Comparison of ENCODE assay signal across 8 cellular contexts in the genomic region with DNA sequence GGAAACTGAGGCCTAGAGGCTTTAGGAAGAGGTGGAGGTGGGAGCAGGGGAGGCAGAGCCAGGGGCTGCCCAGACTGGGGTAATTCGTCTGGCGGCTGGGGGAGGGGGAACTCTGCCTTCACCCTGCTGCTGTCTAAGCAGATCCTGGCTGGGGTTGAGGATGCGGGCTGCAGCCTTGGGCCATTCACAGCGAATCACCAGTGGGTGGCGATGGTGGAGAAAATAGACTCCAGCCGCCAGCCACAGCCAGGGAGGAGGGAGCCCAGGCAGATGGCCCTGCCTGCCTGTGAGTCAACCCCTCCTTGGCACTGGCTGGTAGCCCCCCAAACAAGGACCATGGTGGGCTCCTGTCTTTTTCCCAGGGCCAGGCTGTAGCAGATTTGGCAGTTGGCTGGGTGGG. TPM values are rescaled to one million over a fixed set of nuclear protein-coding genes. Genes with fewer than 3 reads are reported as not detected.
DNase-seq lines count a peak whose midpoint lies in the region; ATAC-seq, FAIRE-seq and TF ChIP-seq lines count a peak whose summit lies in the region.
"Had no signal": no experiment of that assay in that cellular context is flagged by ENCODE, and none has a peak within 500 bp of the region (broad histone marks: within the 10 kb centered on the region; RNA-seq: fewer than 3 reads in every experiment).

No MANE protein-coding gene starts in this region.

- no peaks in the 10 kb centered on the region for H3K79me2 ChIP-seq in GM12878 (ENCODE audit: control insufficient read depth, insufficient read depth, low read length)

- FAIRE-seq in GM12878 (lab: Jason Lieb, UNC), result no peak

- CTCF ChIA-PET in GM12878 (lab: Yijun Ruan, JAX), result interaction anchor here (0.6 to 1.2 kb wide), 2 partner anchors 10 to 32 kb away, joined by 3 to 4 read pairs; no protein-coding TSS in a partner anchor

- no peak overlapping the region for H2AFZ ChIP-seq in GM12878 (ENCODE audit: control insufficient read depth, low read depth, low read length)

- H4K20me1 ChIP-seq in GM12878 (ENCODE audit: control insufficient read depth, insufficient read depth), result no peaks in the 10 kb centered on the region

- RAD21 ChIA-PET in GM12878 (lab: Charles Lee; ENCODE audit: unreplicated experiment), result no interaction called here

- no peak for TF ChIP-seq EP300 in GM12878 (IDR thresholded peaks at IDR 0.05; ENCODE audit: borderline replicate concordance in 1 of 2, control insufficient read depth in 1 of 2, low read depth in 2 of 2, low read length in 2 of 2)

- no peaks in the 10 kb centered on the region; a peak in 1 of 4 replicates for H3K27me3 ChIP-seq in GM12878 (replicated peaks in 1 of 2; ENCODE audit: control insufficient read depth in 2 of 2, insufficient read depth in 2 of 2, low read length in 1 of 2)
- H3K27me3 ChIP-seq: SJSA1 had no signal

- H3K27ac ChIP-seq in GM12878 (ENCODE audit: control insufficient read depth, insufficient read depth), result no peak overlapping the region
- H3K27ac ChIP-seq: SJSA1 had no signal

- no peaks in the 10 kb centered on the region for H3K4me1 ChIP-seq in GM12878 (ENCODE audit: control insufficient read depth, insufficient read depth, low read length)
- H3K4me1 ChIP-seq: SJSA1 had no signal

- DNase-seq in GM12865 (ENCODE audit: low read depth) (no peak), NCI-H1092 (lab: John Stamatoyannopoulos, UW) (peak; percentile 76), GM12878 (ENCODE audit: low read depth, low spot score) (no peak), neural crest cell (ENCODE audit: low read depth, low spot score) (peak; percentile 26), NOMO-1 (lab: John Stamatoyannopoulos, UW; ENCODE audit: unreplicated experiment in 2 of 2) (no peak), CD1c-positive myeloid dendritic cell (ENCODE audit: extremely low spot score) (no peak)

- TF ChIP-seq POLR2A in GM12878 (IDR thresholded peaks at IDR 0.05; ENCODE audit: low read depth, low read length), result no peak

- intact Hi-C loops in GM12878 (cut with micrococcal nuclease; ENCODE audit: unreplicated experiment), result no loop called here

- H3K27me3 Mint-ChIP-seq in neural crest cell (ENCODE audit: low read depth), result peaks cover 23% of the 10 kb centered on the region

- POLR2A ChIA-PET in GM12878 (lab: Charles Lee), result no interaction called here

- H3K9me3 ChIP-seq in GM12878 (replicated peaks; ENCODE audit: control insufficient read depth, insufficient read depth, low read length), result no peaks in the 10 kb centered on the region
- H3K9me3 ChIP-seq: SJSA1 had no signal

- BruUV-seq in GM12878 (replicated peaks; lab: Mats Ljungman, UMichigan), result no TSS peak

- H3K27ac Mint-ChIP-seq in neural crest cell (ENCODE audit: unreplicated experiment), result no peak overlapping the region

- no peak overlapping the region for H3K9ac ChIP-seq in GM12878 (ENCODE audit: control insufficient read depth, insufficient read depth, low read length)

- H3K36me3 ChIP-seq in GM12878 (ENCODE audit: control insufficient read depth in 2 of 2, insufficient read depth in 2 of 2, low read length in 1 of 2), result no peaks in the 10 kb centered on the region
- H3K36me3 ChIP-seq: SJSA1 had no signal

- no peaks in the 10 kb centered on the region for H3K4me1 Mint-ChIP-seq in neural crest cell

- H3K4me3 Mint-ChIP-seq in neural crest cell, result no peak overlapping the region

- in situ Hi-C loops in GM12878 (cut with MboI), result no loop called here

- H3K36me3 Mint-ChIP-seq in neural crest cell (ENCODE audit: low read depth), result no peaks in the 10 kb centered on the region

- no peak overlapping the region for H3K4me2 ChIP-seq in GM12878 (ENCODE audit: control insufficient read depth, insufficient read depth)

- ATAC-seq in GM12878 (peak; percentile 76), HG03108 (IDR thresholded peaks at IDR 0.05; ENCODE audit: unreplicated experiment) (no peak)

- H3K4me3 ChIP-seq in GM12865 (ENCODE audit: low read depth, low read length) (no peak overlapping the region), GM12878 (no peak overlapping the region)
- H3K4me3 ChIP-seq: SJSA1 had no signal

- no peaks in the 10 kb centered on the region for H3K9me3 Mint-ChIP-seq in neural crest cell

- TF ChIP-seq CTCF in GM12865 (IDR thresholded peaks at IDR 0.05; ENCODE audit: insufficient read depth, low read depth, low read length, missing control alignments) (peak; percentile 4), GM12878 (IDR thresholded peaks at IDR 0.05 in 2 of 3, conservative IDR thresholded peaks at IDR 0.05 in 1 of 3; ENCODE audit: control insufficient read depth in 2 of 3, extremely low read depth in 1 of 3, insufficient read depth in 1 of 3, low read depth in 3 of 3, low read length in 3 of 3) (peak in 2 of 3 experiments; percentile 18; a peak in 2 of 6 replicates), neural crest cell (conservative IDR thresholded peaks at IDR 0.05) (peak; percentile 28)

- SMC1A ChIA-PET in GM12878 (lab: Charles Lee; ENCODE audit: uncharacterized antibody, unreplicated experiment), result interaction anchor here (1.1 kb wide), 1 partner anchor 19 kb away, joined by 3 read pairs; no protein-coding TSS in a partner anchor

- TF ChIP-seq RAD21 in GM12878 (IDR thresholded peaks at IDR 0.05; ENCODE audit: insufficient read depth, low read depth, low read length), result no peak

- 8% methylated on average over 6 of the region's 6 CpGs for WGBS in GM12878 (ENCODE audit: insufficient coverage, insufficient replicate concordance, low lambda C conversion rate, missing lambda C conversion rate)

TF ChIP-seq in GM12878, 131 proteins besides CTCF, POLR2A, EP300 and RAD21:
- TF ChIP-seq BACH1 (IDR thresholded peaks at IDR 0.05; ENCODE audit: borderline replicate concordance) (no peak), MEF2B (IDR thresholded peaks at IDR 0.05; ENCODE audit: partially characterized antibody, poor library complexity, severe bottlenecking) (no peak), NRF1 (conservative IDR thresholded peaks at IDR 0.05; ENCODE audit: low read depth, low read length) (no peak), ZNF207 (IDR thresholded peaks at IDR 0.05; ENCODE audit: borderline replicate concordance) (no peak)
- TF ChIP-seq, protein P1, sequence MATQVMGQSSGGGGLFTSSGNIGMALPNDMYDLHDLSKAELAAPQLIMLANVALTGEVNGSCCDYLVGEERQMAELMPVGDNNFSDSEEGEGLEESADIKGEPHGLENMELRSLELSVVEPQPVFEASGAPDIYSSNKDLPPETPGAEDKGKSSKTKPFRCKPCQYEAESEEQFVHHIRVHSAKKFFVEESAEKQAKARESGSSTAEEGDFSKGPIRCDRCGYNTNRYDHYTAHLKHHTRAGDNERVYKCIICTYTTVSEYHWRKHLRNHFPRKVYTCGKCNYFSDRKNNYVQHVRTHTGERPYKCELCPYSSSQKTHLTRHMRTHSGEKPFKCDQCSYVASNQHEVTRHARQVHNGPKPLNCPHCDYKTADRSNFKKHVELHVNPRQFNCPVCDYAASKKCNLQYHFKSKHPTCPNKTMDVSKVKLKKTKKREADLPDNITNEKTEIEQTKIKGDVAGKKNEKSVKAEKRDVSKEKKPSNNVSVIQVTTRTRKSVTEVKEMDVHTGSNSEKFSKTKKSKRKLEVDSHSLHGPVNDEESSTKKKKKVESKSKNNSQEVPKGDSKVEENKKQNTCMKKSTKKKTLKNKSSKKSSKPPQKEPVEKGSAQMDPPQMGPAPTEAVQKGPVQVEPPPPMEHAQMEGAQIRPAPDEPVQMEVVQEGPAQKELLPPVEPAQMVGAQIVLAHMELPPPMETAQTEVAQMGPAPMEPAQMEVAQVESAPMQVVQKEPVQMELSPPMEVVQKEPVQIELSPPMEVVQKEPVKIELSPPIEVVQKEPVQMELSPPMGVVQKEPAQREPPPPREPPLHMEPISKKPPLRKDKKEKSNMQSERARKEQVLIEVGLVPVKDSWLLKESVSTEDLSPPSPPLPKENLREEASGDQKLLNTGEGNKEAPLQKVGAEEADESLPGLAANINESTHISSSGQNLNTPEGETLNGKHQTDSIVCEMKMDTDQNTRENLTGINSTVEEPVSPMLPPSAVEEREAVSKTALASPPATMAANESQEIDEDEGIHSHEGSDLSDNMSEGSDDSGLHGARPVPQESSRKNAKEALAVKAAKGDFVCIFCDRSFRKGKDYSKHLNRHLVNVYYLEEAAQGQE (IDR thresholded peaks at IDR 0.05; ENCODE audit: low read depth, low read length), result no peak

RNA-seq across cellular contexts. Expression of gene CDH5, which starts 41.7 kb away (rescaled TPM):
- not detected in 2 replicates for total RNA-seq in GM12878 (2013; cell fraction: nucleolus; rRNA removed)
- total RNA-seq in GM12878 (2014; rRNA removed), result not detected in 2 replicates
- not detected in 2 replicates for total RNA-seq in GM12878 (2014; rRNA removed; fragmentation: Illumina TruSeq; extraction: Trizol)
- total RNA-seq in GM12878 (2021), result not detected in 2 replicates
- not detected for polyA plus RNA-seq in GM12878 (2011; ENCODE audit: low read depth)
- polyA plus RNA-seq in GM12878 (2011; rRNA removed), result not detected in 2 replicates
- polyA plus RNA-seq in GM12878 (2011; cell fraction: cytosol; rRNA removed), result 0.02 TPM in 1 of 2 replicates, not detected in the other
- not detected in 2 replicates for polyA plus RNA-seq in GM12878 (2011; cell fraction: nucleus; rRNA removed)
- polyA plus RNA-seq in GM12878 (2012), result not detected in 2 replicates
- polyA plus RNA-seq in GM12878 (2014; fragmentation: Illumina TruSeq; extraction: Trizol), result not detected in 2 replicates
- polyA plus RNA-seq in GM12878 (2014; fragmentation: Nextera tagmentation; extraction: Ambion mirVana), result not detected
- polyA plus RNA-seq in GM12878 (2014; rRNA removed), result not detected in 2 replicates
- not detected for polyA plus RNA-seq in GM12878 (2016; fragmentation: Nextera tagmentation; extraction: Ambion mirVana)
- not detected in 2 replicates for polyA minus RNA-seq in GM12878 (2011; rRNA and poly(A)+ RNA removed)
- not detected in 2 replicates for polyA minus RNA-seq in GM12878 (2011; cell fraction: cytosol; rRNA and poly(A)+ RNA removed)
- polyA minus RNA-seq in GM12878 (2011; cell fraction: nucleus; rRNA and poly(A)+ RNA removed), result not detected in 2 replicates
- 0.45 and 0.56 TPM in 2 replicates for total RNA-seq in neural crest cell
- total RNA-seq: SJSA1 had no signal

Comparison
In these comparisons a context has a peak if more than half of its experiments do, and no peak if none do; other contexts are left out.
1. DNase-seq: peak in NCI-H1092 (single experiment) and neural crest cell (single experiment); none in GM12865 (single experiment), GM12878 (single experiment), NOMO-1 (0 of 2) and CD1c-positive myeloid dendritic cell (single experiment).
2. Peak in every context shown above with its lines, with median percentiles within 50 percentile points of each other: CTCF ChIP-seq.